8 cellular contexts compared by ENCODE assay signal in the genomic region with DNA sequence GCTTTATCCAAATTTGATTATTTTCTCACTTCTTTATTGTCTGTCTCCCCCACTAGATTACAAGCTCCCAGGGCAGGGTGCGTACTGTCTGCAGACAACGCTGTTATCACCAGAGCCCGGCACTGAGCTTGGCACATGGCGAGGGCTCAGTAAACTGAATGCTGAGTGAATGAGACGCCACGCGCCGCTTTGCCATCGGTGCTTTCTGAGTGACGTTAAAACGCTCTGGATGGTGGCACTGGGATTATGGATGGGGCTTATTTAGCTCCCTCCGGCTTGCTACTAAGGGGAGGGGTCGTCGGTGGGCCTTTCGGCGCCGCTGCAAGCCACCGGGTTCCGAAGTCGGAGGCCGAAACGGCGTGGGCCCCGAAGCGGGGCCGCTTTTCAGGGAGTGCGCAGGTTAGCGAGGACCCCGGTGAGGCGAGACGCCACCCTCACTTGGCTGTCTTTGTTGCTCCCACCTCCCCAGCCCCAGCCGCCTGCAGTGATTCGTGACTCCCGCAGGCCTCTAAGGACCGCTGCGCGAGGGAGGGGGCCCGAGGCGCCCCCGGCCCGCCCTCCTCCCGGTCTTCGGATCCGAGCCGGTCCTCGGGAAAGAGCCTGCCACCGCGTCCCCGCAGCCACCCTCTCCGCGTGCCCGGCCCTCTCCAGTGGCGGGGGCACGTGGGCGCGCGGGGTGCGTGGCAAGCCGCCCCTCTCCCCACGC. TPM values are rescaled to one million over a fixed set of nuclear protein-coding genes. Genes with fewer than 3 reads are reported as not detected.
DNase-seq lines count a peak whose midpoint lies in the region; ATAC-seq and TF ChIP-seq lines count a peak whose summit lies in the region.

No MANE protein-coding gene starts in this region.

- peak; percentile 11 for TF ChIP-seq EP300 in neural cell (conservative IDR thresholded peaks at IDR 0.05; ENCODE audit: poor library complexity, severe bottlenecking)

- H3K4me1 ChIP-seq in ACC112 (ENCODE audit: control insufficient read depth, insufficient read depth, low read length, unreplicated experiment), result peaks cover 5% of the 10 kb centered on the region

- no peaks in the 10 kb centered on the region for H3F3A ChIP-seq in neural cell (ENCODE audit: insufficient read depth, low read length, poor library complexity, severe bottlenecking)

- no peak for TF ChIP-seq CTCF in activated CD8-positive, alpha-beta T cell treated with anti-CD3 and anti-CD28 coated beads for 36 hours (IDR thresholded peaks at IDR 0.05)
- TF ChIP-seq CTCF in epithelial cell of proximal tubule (conservative IDR thresholded peaks at IDR 0.05; ENCODE audit: low read depth, low read length) (no peak), neural cell (IDR thresholded peaks at IDR 0.05; ENCODE audit: poor library complexity, severe bottlenecking) (no peak)

- TF ChIP-seq RAD21 in neural cell (conservative IDR thresholded peaks at IDR 0.05), result peak; percentile 4

- H2AFZ ChIP-seq in ACC112 (ENCODE audit: low read length, unreplicated experiment), result peak overlapping the region; percentile 11
- H2AFZ ChIP-seq in neural cell (ENCODE audit: low read depth, low read length), result peak overlapping the region; percentile 33

- CTCF ChIA-PET in activated CD8-positive, alpha-beta T cell treated with anti-CD3 and anti-CD28 coated beads for 36 hours (lab: Charles Lee), result interaction anchor here (3.5 kb wide), 1 partner anchor 119 kb away, joined by 12 read pairs; no protein-coding TSS in a partner anchor

- no peaks in the 10 kb centered on the region for H3K27me3 ChIP-seq in ACC112 (ENCODE audit: insufficient read depth, low read length)
- H3K27me3 ChIP-seq in neural cell (ENCODE audit: insufficient read depth, low read depth, low read length), result no peaks in the 10 kb centered on the region

- no peaks in the 10 kb centered on the region for H3K9me3 ChIP-seq in neural cell (ENCODE audit: low read length)

- no peaks in the 10 kb centered on the region for H4K20me1 ChIP-seq in neural cell (ENCODE audit: insufficient read depth)

- peaks cover 4% of the 10 kb centered on the region for H3K27me3 Mint-ChIP-seq in activated CD8-positive, alpha-beta T cell treated with anti-CD3 and anti-CD28 coated beads for 36 hours

- H3K27ac Mint-ChIP-seq in activated CD8-positive, alpha-beta T cell treated with anti-CD3 and anti-CD28 coated beads for 36 hours, result peak overlapping the region; percentile 80

- intact Hi-C loops in activated CD8-positive, alpha-beta T cell treated with anti-CD3 and anti-CD28 coated beads for 36 hours (cut with micrococcal nuclease), result no loop called here

- H3K79me2 ChIP-seq in ACC112 (ENCODE audit: control insufficient read depth, insufficient read depth, low read length, unreplicated experiment) (peaks cover 15% of the 10 kb centered on the region), neural cell (replicated peaks; ENCODE audit: insufficient read depth, low read length) (peaks cover 24% of the 10 kb centered on the region)

- no peaks in the 10 kb centered on the region for H3K9me2 ChIP-seq in neural cell (ENCODE audit: insufficient read depth, low read length)

- peaks cover 1% of the 10 kb centered on the region for H3K9me3 Mint-ChIP-seq in activated CD8-positive, alpha-beta T cell treated with anti-CD3 and anti-CD28 coated beads for 36 hours

- H3K4me2 ChIP-seq in neural cell (ENCODE audit: low read length), result peak overlapping the region; percentile 44

- H3K9ac ChIP-seq in neural cell (ENCODE audit: low read length), result peak overlapping the region; percentile 81

- POLR2A ChIA-PET in activated CD8-positive, alpha-beta T cell treated with anti-CD3 and anti-CD28 coated beads for 36 hours (lab: Charles Lee), result interaction anchor here (0.9 kb wide), 1 partner anchor 16 kb away, joined by 4 read pairs; no protein-coding TSS in a partner anchor

- no peaks in the 10 kb centered on the region for H3K36me3 Mint-ChIP-seq in activated CD8-positive, alpha-beta T cell treated with anti-CD3 and anti-CD28 coated beads for 36 hours (ENCODE audit: low read depth)

- H3K4me3 Mint-ChIP-seq in activated CD8-positive, alpha-beta T cell treated with anti-CD3 and anti-CD28 coated beads for 36 hours, result peak overlapping the region; percentile 77

- H3K27ac ChIP-seq in ACC112 (ENCODE audit: low read depth, low read length), result no peak overlapping the region
- H3K27ac ChIP-seq in neural cell (ENCODE audit: low read length), result peak overlapping the region; percentile 84

- DNase-seq in activated CD8-positive, alpha-beta T cell treated with anti-CD3 and anti-CD28 coated beads for 36 hours, result peak; percentile 27
- no peak for DNase-seq in epithelial cell of proximal tubule (ENCODE audit: low read depth)
- no peak for DNase-seq in OCI-M2 (lab: John Stamatoyannopoulos, UW; ENCODE audit: unreplicated experiment)

- ATAC-seq in HG02885 (IDR thresholded peaks at IDR 0.05; ENCODE audit: poor library complexity, unreplicated experiment), result peak; percentile 31
- ATAC-seq in activated CD8-positive, alpha-beta T cell treated with anti-CD3 and anti-CD28 coated beads for 36 hours, result peak; percentile 55
- no peak for ATAC-seq in HG03439 (IDR thresholded peaks at IDR 0.05; ENCODE audit: unreplicated experiment)
- ATAC-seq in GM18907 (IDR thresholded peaks at IDR 0.05; ENCODE audit: unreplicated experiment), result no peak

- H3K4me1 Mint-ChIP-seq in activated CD8-positive, alpha-beta T cell treated with anti-CD3 and anti-CD28 coated beads for 36 hours (ENCODE audit: low read depth), result peaks cover 27% of the 10 kb centered on the region

- no peaks in the 10 kb centered on the region for H3K36me3 ChIP-seq in ACC112 (ENCODE audit: insufficient read depth, low read length)
- H3K36me3 ChIP-seq in neural cell (ENCODE audit: insufficient read depth, low read length), result no peaks in the 10 kb centered on the region

- H3K4me3 ChIP-seq in ACC112 (ENCODE audit: low read depth, low read length) (peak overlapping the region; percentile 86), epithelial cell of proximal tubule (ENCODE audit: low read depth, low read length) (peak overlapping the region; percentile 59), neural cell (ENCODE audit: low read length) (peak overlapping the region; percentile 71)

TF ChIP-seq in neural cell, 6 proteins besides CTCF, POLR2A, EP300 and RAD21:
- TF ChIP-seq POLR2AphosphoS5 (IDR thresholded peaks at IDR 0.05), result peak; percentile 48
- no peak for TF ChIP-seq EZH2 (IDR thresholded peaks at IDR 0.05; ENCODE audit: borderline replicate concordance, insufficient read depth, low read length, poor library complexity, severe bottlenecking)
- TF ChIP-seq MXI1 (conservative IDR thresholded peaks at IDR 0.05; ENCODE audit: poor library complexity, severe bottlenecking), result peak; percentile 67
- TF ChIP-seq, protein P1, sequence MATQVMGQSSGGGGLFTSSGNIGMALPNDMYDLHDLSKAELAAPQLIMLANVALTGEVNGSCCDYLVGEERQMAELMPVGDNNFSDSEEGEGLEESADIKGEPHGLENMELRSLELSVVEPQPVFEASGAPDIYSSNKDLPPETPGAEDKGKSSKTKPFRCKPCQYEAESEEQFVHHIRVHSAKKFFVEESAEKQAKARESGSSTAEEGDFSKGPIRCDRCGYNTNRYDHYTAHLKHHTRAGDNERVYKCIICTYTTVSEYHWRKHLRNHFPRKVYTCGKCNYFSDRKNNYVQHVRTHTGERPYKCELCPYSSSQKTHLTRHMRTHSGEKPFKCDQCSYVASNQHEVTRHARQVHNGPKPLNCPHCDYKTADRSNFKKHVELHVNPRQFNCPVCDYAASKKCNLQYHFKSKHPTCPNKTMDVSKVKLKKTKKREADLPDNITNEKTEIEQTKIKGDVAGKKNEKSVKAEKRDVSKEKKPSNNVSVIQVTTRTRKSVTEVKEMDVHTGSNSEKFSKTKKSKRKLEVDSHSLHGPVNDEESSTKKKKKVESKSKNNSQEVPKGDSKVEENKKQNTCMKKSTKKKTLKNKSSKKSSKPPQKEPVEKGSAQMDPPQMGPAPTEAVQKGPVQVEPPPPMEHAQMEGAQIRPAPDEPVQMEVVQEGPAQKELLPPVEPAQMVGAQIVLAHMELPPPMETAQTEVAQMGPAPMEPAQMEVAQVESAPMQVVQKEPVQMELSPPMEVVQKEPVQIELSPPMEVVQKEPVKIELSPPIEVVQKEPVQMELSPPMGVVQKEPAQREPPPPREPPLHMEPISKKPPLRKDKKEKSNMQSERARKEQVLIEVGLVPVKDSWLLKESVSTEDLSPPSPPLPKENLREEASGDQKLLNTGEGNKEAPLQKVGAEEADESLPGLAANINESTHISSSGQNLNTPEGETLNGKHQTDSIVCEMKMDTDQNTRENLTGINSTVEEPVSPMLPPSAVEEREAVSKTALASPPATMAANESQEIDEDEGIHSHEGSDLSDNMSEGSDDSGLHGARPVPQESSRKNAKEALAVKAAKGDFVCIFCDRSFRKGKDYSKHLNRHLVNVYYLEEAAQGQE (IDR thresholded peaks at IDR 0.05; ENCODE audit: borderline replicate concordance), result no peak

RNA-seq across cellular contexts. Expression of gene FHL1, which starts 0.6 kb away (rescaled TPM):
- total RNA-seq in activated CD8-positive, alpha-beta T cell treated with anti-CD3 and anti-CD28 coated beads for 36 hours, result 10 to 100 TPM; 17.9 to 18.4 TPM
- total RNA-seq in epithelial cell of proximal tubule, result 5.4 and 15.5 TPM in 2 replicates
- polyA plus RNA-seq in neural cell, result 235 and 268 TPM in 2 replicates
- 113 and 125 TPM in 2 replicates for polyA minus RNA-seq in neural cell

Comparison
In these comparisons a context has a peak if more than half of its experiments do, and no peak if none do; other contexts are left out.
1. ATAC-seq: peak in HG02885 (single experiment) and activated CD8-positive, alpha-beta T cell treated with anti-CD3 and anti-CD28 coated beads for 36 hours (single experiment); none in HG03439 (single experiment) and GM18907 (single experiment).
2. Peak in every context shown above with its lines, with median percentiles within 50 percentile points of each other: H3K4me3 ChIP-seq.